In the genomic region with DNA sequence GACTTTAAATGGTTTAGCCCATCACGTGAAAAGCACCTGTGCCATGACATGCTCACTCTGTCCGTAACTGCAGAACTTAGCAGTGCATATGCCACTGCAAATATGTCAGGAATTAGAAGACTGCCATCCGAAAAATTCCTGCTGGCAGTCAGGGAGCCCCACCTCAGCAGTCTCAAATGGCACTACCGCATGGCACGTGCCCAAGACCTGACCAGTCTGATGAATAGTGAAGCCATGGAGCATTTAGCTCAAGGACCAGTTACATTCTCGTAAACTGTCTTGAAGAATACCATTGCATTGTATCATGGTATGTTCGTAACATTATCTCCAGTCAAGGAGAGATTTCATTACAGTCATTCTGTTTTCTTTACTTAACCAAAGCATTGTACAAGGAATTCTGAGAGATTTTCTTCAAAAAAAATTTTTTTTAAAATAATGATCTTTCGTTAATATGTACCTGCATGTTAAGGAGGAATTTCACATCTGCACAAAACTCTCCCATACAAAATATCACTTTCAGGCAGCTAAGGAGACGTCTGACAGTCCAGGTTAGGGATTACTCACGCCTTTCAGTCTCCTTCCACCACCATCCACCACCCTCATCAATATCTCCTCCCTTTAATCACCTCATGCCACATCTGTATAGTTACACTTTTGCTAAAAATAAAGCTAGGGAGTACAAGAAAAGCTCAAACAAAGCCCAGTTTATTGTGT, we compare ENCODE assay signal across 28 cellular contexts.
DNase-seq lines count a peak whose midpoint lies in the region; ATAC-seq, FAIRE-seq and TF ChIP-seq lines count a peak whose summit lies in the region.
"Had no signal": no experiment of that assay in that cellular context is flagged by ENCODE, and none has a peak within 500 bp of the region (broad histone marks: within the 10 kb centered on the region; RNA-seq: fewer than 3 reads in every experiment).

No MANE protein-coding gene starts in this region.

- no peak for ATAC-seq in HG03095 (IDR thresholded peaks at IDR 0.05; ENCODE audit: unreplicated experiment)
- ATAC-seq in HG02642 (IDR thresholded peaks at IDR 0.05; ENCODE audit: poor library complexity, unreplicated experiment), result no peak
- ATAC-seq: activated CD4-positive, alpha-beta T cell treated with anti-CD3 and anti-CD28 coated beads for 36 hours; heart right ventricle; left ventricle myocardium superior; psoas muscle; stimulated activated naive B cell treated with anti-CD40 and anti-IgM and Interleukin-4, amounts not matched to agents 10 μg/mL and 1 μg/mL and 100 μg/mL, for 72 hours had no signal

- H3K4me2 ChIP-seq in astrocyte (ENCODE audit: low read length), result peak overlapping the region; percentile 49
- H3K4me2 ChIP-seq: neural progenitor cell had no signal

- no peak overlapping the region for H3K4me3 Mint-ChIP-seq in astrocyte (ENCODE audit: unreplicated experiment)
- H3K4me3 Mint-ChIP-seq: activated CD4-positive, alpha-beta T cell treated with anti-CD3 and anti-CD28 coated beads for 36 hours; activated naive CD4-positive, alpha-beta T cell treated with anti-CD3 and anti-CD28 coated beads, Interleukin-2, amount 10 ng/mL, durations not matched to agents 7 days and 5 days; CD8-positive, alpha-beta memory T cell; neural progenitor cell; stimulated activated naive B cell treated with anti-CD40 and anti-IgM and Interleukin-4, amounts not matched to agents 10 μg/mL and 1 μg/mL and 100 μg/mL, for 72 hours had no signal

- no peaks in the 10 kb centered on the region for H3K36me3 Mint-ChIP-seq in astrocyte (ENCODE audit: low read depth, unreplicated experiment)
- H3K36me3 Mint-ChIP-seq: activated naive CD4-positive, alpha-beta T cell treated with anti-CD3 and anti-CD28 coated beads, Interleukin-2, amount 10 ng/mL, durations not matched to agents 7 days and 5 days; CD8-positive, alpha-beta memory T cell; neural progenitor cell; stimulated activated naive B cell treated with anti-CD40 and anti-IgM and Interleukin-4, amounts not matched to agents 10 μg/mL and 1 μg/mL and 100 μg/mL, for 72 hours had no signal

- H3K27me3 ChIP-seq in astrocyte (ENCODE audit: insufficient read depth, low read length), result no peaks in the 10 kb centered on the region
- H3K27me3 ChIP-seq: neural progenitor cell, testis had no signal

- H3K79me2 ChIP-seq in astrocyte (ENCODE audit: insufficient read depth, low read length), result no peaks in the 10 kb centered on the region

- H3K9ac ChIP-seq in astrocyte (ENCODE audit: low read length), result peak overlapping the region; percentile 54
- H3K9ac ChIP-seq: neural progenitor cell had no signal

- H3K4me3 ChIP-seq in astrocyte (ENCODE audit: insufficient read depth, low read depth, low read length), result no peak overlapping the region
- H3K4me3 ChIP-seq: dorsolateral prefrontal cortex, heart right ventricle, neural progenitor cell, psoas muscle, testis had no signal

- H3K4me1 ChIP-seq in astrocyte (ENCODE audit: insufficient read depth, low read length), result peaks cover 20% of the 10 kb centered on the region
- H3K4me1 ChIP-seq: heart right ventricle, neural progenitor cell, psoas muscle, testis had no signal

- no peaks in the 10 kb centered on the region for H4K20me1 ChIP-seq in astrocyte (ENCODE audit: insufficient read depth, low read length)

- peak overlapping the region; percentile 61 for H3K27ac ChIP-seq in astrocyte (ENCODE audit: low read depth, low read length)
- H3K27ac ChIP-seq: dorsolateral prefrontal cortex, heart right ventricle, neural progenitor cell, psoas muscle, testis had no signal

- peak; percentile 58 for DNase-seq in EH (ENCODE audit: low read depth)
- peak; percentile 26 for DNase-seq in LHCN-M2 (ENCODE audit: low read depth)
- peak; percentile 68 for DNase-seq in astrocyte (ENCODE audit: low read depth)
- DNase-seq in renal cortical epithelial cell (ENCODE audit: low read depth), result peak; percentile 56
- DNase-seq in activated gamma-delta T cell (lab: John Stamatoyannopoulos, UW), result no peak
- no peak for DNase-seq in AG08396 (ENCODE audit: low spot score)
- DNase-seq: activated CD4-positive, alpha-beta T cell treated with anti-CD3 and anti-CD28 coated beads for 36 hours; activated naive CD4-positive, alpha-beta T cell treated with anti-CD3 and anti-CD28 coated beads, Interleukin-2, amount 10 ng/mL, durations not matched to agents 7 days and 5 days; activated T-cell treated with anti-CD3 and anti-CD28 coated beads, Interleukin-2, amount 50 U/mL, for 48 hours; aorta; CD8-positive, alpha-beta memory T cell; DMS53; dorsolateral prefrontal cortex; heart right ventricle; left ventricle myocardium superior; NCI-H1694 treated with DMSO at 0.1 percent for 48 hours; NCI-H2227 treated with DMSO at 0.1 percent for 48 hours; NCI-H748 treated with DMSO at 0.1 percent for 48 hours; psoas muscle; SHP77 treated with DMSO at 0.1 percent for 48 hours; small intestine; stimulated activated CD4-positive, alpha-beta T cell treated with anti-CD3 and anti-CD28 coated beads, Interleukin-2, amount 100 ng/mL, for 48 hours; stimulated activated naive B cell treated with anti-CD40 and anti-IgM and Interleukin-4, amounts not matched to agents 10 μg/mL and 1 μg/mL and 100 μg/mL, for 72 hours; testis had no signal

- peaks cover 2% of the 10 kb centered on the region for H3K9me3 Mint-ChIP-seq in astrocyte (ENCODE audit: unreplicated experiment)
- H3K9me3 Mint-ChIP-seq: activated naive CD4-positive, alpha-beta T cell treated with anti-CD3 and anti-CD28 coated beads, Interleukin-2, amount 10 ng/mL, durations not matched to agents 7 days and 5 days; CD8-positive, alpha-beta memory T cell; neural progenitor cell; stimulated activated naive B cell treated with anti-CD40 and anti-IgM and Interleukin-4, amounts not matched to agents 10 μg/mL and 1 μg/mL and 100 μg/mL, for 72 hours had no signal

- no peak for FAIRE-seq in astrocyte (lab: Jason Lieb, UNC)
- FAIRE-seq: GM12891, small intestine had no signal

- H3K36me3 ChIP-seq in astrocyte (ENCODE audit: insufficient read depth, low read length), result no peaks in the 10 kb centered on the region
- H3K36me3 ChIP-seq: neural progenitor cell had no signal

- H3K27ac Mint-ChIP-seq in astrocyte (ENCODE audit: unreplicated experiment), result peak overlapping the region; percentile 24
- H3K27ac Mint-ChIP-seq: activated CD4-positive, alpha-beta T cell treated with anti-CD3 and anti-CD28 coated beads for 36 hours; activated naive CD4-positive, alpha-beta T cell treated with anti-CD3 and anti-CD28 coated beads, Interleukin-2, amount 10 ng/mL, durations not matched to agents 7 days and 5 days; neural progenitor cell; stimulated activated naive B cell treated with anti-CD40 and anti-IgM and Interleukin-4, amounts not matched to agents 10 μg/mL and 1 μg/mL and 100 μg/mL, for 72 hours had no signal

- TF ChIP-seq CTCF in astrocyte (IDR thresholded peaks at IDR 0.05; ENCODE audit: insufficient read depth, low read depth, low read length), result no peak

- no peaks in the 10 kb centered on the region for H3K9me3 ChIP-seq in astrocyte (ENCODE audit: insufficient read depth, low read depth, low read length)
- H3K9me3 ChIP-seq: heart right ventricle, psoas muscle, testis had no signal

- H3K27me3 Mint-ChIP-seq in astrocyte (ENCODE audit: low read depth, unreplicated experiment), result peaks cover 13% of the 10 kb centered on the region
- H3K27me3 Mint-ChIP-seq: stimulated activated naive B cell treated with anti-CD40 and anti-IgM and Interleukin-4, amounts not matched to agents 10 μg/mL and 1 μg/mL and 100 μg/mL, for 72 hours had no signal

- H2AFZ ChIP-seq in astrocyte (ENCODE audit: low read depth, low read length), result no peak overlapping the region
- H2AFZ ChIP-seq: neural progenitor cell had no signal

- peaks cover 34% of the 10 kb centered on the region for H3K4me1 Mint-ChIP-seq in astrocyte (ENCODE audit: low read depth, unreplicated experiment)
- H3K4me1 Mint-ChIP-seq: activated CD4-positive, alpha-beta T cell treated with anti-CD3 and anti-CD28 coated beads for 36 hours; activated naive CD4-positive, alpha-beta T cell treated with anti-CD3 and anti-CD28 coated beads, Interleukin-2, amount 10 ng/mL, durations not matched to agents 7 days and 5 days; CD8-positive, alpha-beta memory T cell; stimulated activated naive B cell treated with anti-CD40 and anti-IgM and Interleukin-4, amounts not matched to agents 10 μg/mL and 1 μg/mL and 100 μg/mL, for 72 hours had no signal

Comparison
In these comparisons a context has a peak if more than half of its experiments do, and no peak if none do; other contexts are left out.
1. DNase-seq: peak in EH (single experiment), LHCN-M2 (single experiment), astrocyte (single experiment) and renal cortical epithelial cell (single experiment); none in activated gamma-delta T cell (single experiment) and AG08396 (single experiment).